ENCODE assay signal across 16 cellular contexts in genomic region chr17:50596191-50597037, GRCh38. TPM values are rescaled to one million over a fixed set of nuclear protein-coding genes. Genes with fewer than 3 reads are reported as not detected.
DNase-seq lines count a peak whose midpoint lies in the region; ATAC-seq, FAIRE-seq and TF ChIP-seq lines count a peak whose summit lies in the region.
"Had no signal": no experiment of that assay in that cellular context is flagged by ENCODE, and none has a peak within 500 bp of the region (broad histone marks: within the 10 kb centered on the region; RNA-seq: fewer than 3 reads in every experiment).

No MANE protein-coding gene starts in this region.

- no peak overlapping the region for H2AFZ ChIP-seq in mesenchymal stem cell (ENCODE audit: low read depth, low read length)

- no peak overlapping the region for H3K18ac ChIP-seq in mesenchymal stem cell (ENCODE audit: low read depth in 1 of 2, low read length in 2 of 2)

- H2BK15ac ChIP-seq in mesenchymal stem cell (ENCODE audit: low read depth, poor library complexity, severe bottlenecking), result no peak overlapping the region

- no peaks in the 10 kb centered on the region for H3K36me3 Mint-ChIP-seq in endodermal cell (ENCODE audit: low read depth)

- no peaks in the 10 kb centered on the region for H3K79me1 ChIP-seq in mesenchymal stem cell (replicated peaks; ENCODE audit: low read length, poor library complexity, severe bottlenecking)

- H3K36me3 ChIP-seq in endodermal cell (ENCODE audit: control insufficient read depth, insufficient read depth, low read length) (no peaks in the 10 kb centered on the region), mesenchymal stem cell (ENCODE audit: control insufficient read depth in 1 of 2, insufficient read depth in 2 of 2, low read depth in 1 of 2, low read length in 2 of 2) (no peaks in the 10 kb centered on the region)

- DNase-seq in D341Med (ENCODE audit: low spot score), result peak; percentile 71
- DNase-seq in HTR-8/SVneo (ENCODE audit: insufficient read length, low spot score), result no peak
- DNase-seq in endodermal cell, result peak; percentile 96
- DNase-seq in mesenchymal stem cell, result peak; percentile 39
- DNase-seq in DMS53 (lab: John Stamatoyannopoulos, UW), result no peak
- DNase-seq in GM12891 (ENCODE audit: insufficient read length, low spot score), result no peak
- no peak for DNase-seq in nucleus accumbens (lab: John Stamatoyannopoulos, UW)
- DNase-seq: activated CD4-positive, alpha-beta T cell treated with anti-CD3 and anti-CD28 coated beads, Interleukin-2, amount 10 ng/mL, durations not matched to agents 7 days and 5 days; activated naive CD4-positive, alpha-beta T cell treated with anti-CD3 and anti-CD28 coated beads, Interleukin-2, amount 50 U/mL, for 16 hours; COR-L47; dorsolateral prefrontal cortex; MV-4-11; NCI-H82; stimulated activated CD4-positive, alpha-beta T cell treated with anti-CD3 and anti-CD28 coated beads, Interleukin-15, amount 100 ng/mL, for 24 hours had no signal

- H3K9ac ChIP-seq in endodermal cell (ENCODE audit: extremely low read depth, low read length, poor library complexity, severe bottlenecking), result no peak overlapping the region
- H3K9ac ChIP-seq in mesenchymal stem cell (ENCODE audit: low read length), result no peak overlapping the region

- H3K27me3 ChIP-seq in endodermal cell (ENCODE audit: control insufficient read depth, insufficient read depth, low read length, poor library complexity, severe bottlenecking), result no peaks in the 10 kb centered on the region
- peaks cover 0 to 28% of the 10 kb centered on the region in 2 experiments for H3K27me3 ChIP-seq in mesenchymal stem cell (ENCODE audit: control insufficient read depth in 1 of 2, insufficient read depth in 1 of 2, low read length in 2 of 2)
- H3K27me3 ChIP-seq: dorsolateral prefrontal cortex had no signal

- no peak overlapping the region for H3K27ac ChIP-seq in endodermal cell (ENCODE audit: low read depth, low read length)
- no peak overlapping the region for H3K27ac ChIP-seq in mesenchymal stem cell (ENCODE audit: low read length, poor library complexity, severe bottlenecking)
- H3K27ac ChIP-seq: dorsolateral prefrontal cortex had no signal

- TF ChIP-seq POLR2A in GM12891 (IDR thresholded peaks at IDR 0.05; ENCODE audit: low read depth, low read length), result no peak

- peaks cover 4% of the 10 kb centered on the region for H3K27me3 Mint-ChIP-seq in endodermal cell (ENCODE audit: insufficient read depth)
- H3K27me3 Mint-ChIP-seq: activated CD4-positive, alpha-beta T cell treated with anti-CD3 and anti-CD28 coated beads, Interleukin-2, amount 10 ng/mL, durations not matched to agents 7 days and 5 days had no signal

- H3K4me3 ChIP-seq in endodermal cell (ENCODE audit: low read length), result no peak overlapping the region
- H3K4me3 ChIP-seq in mesenchymal stem cell (ENCODE audit: insufficient read depth in 1 of 2, low read depth in 1 of 2, low read length in 2 of 2), result no peak overlapping the region
- H3K4me3 ChIP-seq: dorsolateral prefrontal cortex, GM12878 had no signal

- H3K9me3 Mint-ChIP-seq in endodermal cell, result no peaks in the 10 kb centered on the region
- H3K9me3 Mint-ChIP-seq: activated CD4-positive, alpha-beta T cell treated with anti-CD3 and anti-CD28 coated beads, Interleukin-2, amount 10 ng/mL, durations not matched to agents 7 days and 5 days had no signal

- H3K4me1 ChIP-seq in endodermal cell (ENCODE audit: control insufficient read depth, insufficient read depth, low read length), result peaks cover 8% of the 10 kb centered on the region
- H3K4me1 ChIP-seq in mesenchymal stem cell (ENCODE audit: control insufficient read depth, insufficient read depth, low read depth, low read length), result peaks cover 3% of the 10 kb centered on the region

- no peak overlapping the region for H3K4me2 ChIP-seq in mesenchymal stem cell (ENCODE audit: low read length, poor library complexity, severe bottlenecking)

- no peak overlapping the region for H3K4ac ChIP-seq in mesenchymal stem cell (ENCODE audit: low read depth in 1 of 2, low read length in 2 of 2)

- no peak overlapping the region for H2BK12ac ChIP-seq in mesenchymal stem cell (ENCODE audit: low read length in 2 of 2)

- H3K9me3 ChIP-seq in endodermal cell (ENCODE audit: control insufficient read depth, low read length) (no peaks in the 10 kb centered on the region), mesenchymal stem cell (ENCODE audit: control insufficient read depth, low read length) (no peaks in the 10 kb centered on the region)

- peak overlapping the region; percentile 37 for H4K91ac ChIP-seq in mesenchymal stem cell (ENCODE audit: low read length)

- peaks cover 8% of the 10 kb centered on the region for H3K4me1 Mint-ChIP-seq in endodermal cell
- H3K4me1 Mint-ChIP-seq: activated CD4-positive, alpha-beta T cell treated with anti-CD3 and anti-CD28 coated beads, Interleukin-2, amount 10 ng/mL, durations not matched to agents 7 days and 5 days had no signal

- no peak for ATAC-seq in GM19023 (IDR thresholded peaks at IDR 0.05; ENCODE audit: unreplicated experiment)
- ATAC-seq: GM12878 had no signal

- H4K8ac ChIP-seq in mesenchymal stem cell (ENCODE audit: low read length), result peak overlapping the region; percentile 62

- H2BK5ac ChIP-seq in mesenchymal stem cell (ENCODE audit: low read depth, low read length, poor library complexity, severe bottlenecking), result no peak overlapping the region

- 80 to 92% methylated on average over 13 to 34 of the region's 34 CpGs for WGBS in endodermal cell (ENCODE audit: insufficient coverage in 1 of 2, insufficient read length in 1 of 2), 2 experiments
- 57% methylated on average over 34 of the region's 34 CpGs for whole genome bisulfite sequencing in mesenchymal stem cell

- H3K27ac Mint-ChIP-seq in endodermal cell, result no peak overlapping the region
- H3K27ac Mint-ChIP-seq: activated CD4-positive, alpha-beta T cell treated with anti-CD3 and anti-CD28 coated beads, Interleukin-2, amount 10 ng/mL, durations not matched to agents 7 days and 5 days had no signal

- no peak overlapping the region for H3K23ac ChIP-seq in mesenchymal stem cell (ENCODE audit: low read length in 2 of 2)

- no peak overlapping the region for H2BK120ac ChIP-seq in mesenchymal stem cell (ENCODE audit: low read depth, low read length)

- peak; percentile 52 for FAIRE-seq in HTR-8/SVneo (lab: Jason Lieb, UNC)
- no peak for FAIRE-seq in GM12891 (lab: Jason Lieb, UNC)
- FAIRE-seq: GM12878 had no signal

- no peak overlapping the region for H3K14ac ChIP-seq in mesenchymal stem cell (ENCODE audit: low read length in 2 of 2)

- no peak overlapping the region for H3K4me3 Mint-ChIP-seq in endodermal cell
- H3K4me3 Mint-ChIP-seq: activated CD4-positive, alpha-beta T cell treated with anti-CD3 and anti-CD28 coated beads, Interleukin-2, amount 10 ng/mL, durations not matched to agents 7 days and 5 days had no signal

- H2AK5ac ChIP-seq in mesenchymal stem cell (ENCODE audit: low read length, severe bottlenecking), result no peak overlapping the region

- peak; percentile 80 for TF ChIP-seq CTCF in endodermal cell (conservative IDR thresholded peaks at IDR 0.05)

TF ChIP-seq in GM12891, 5 proteins besides CTCF, POLR2A, EP300 and RAD21:
- TF ChIP-seq POU2F2 (IDR thresholded peaks at IDR 0.05; ENCODE audit: low read depth, low read length), result no peak
- TF ChIP-seq TAF1 (IDR thresholded peaks at IDR 0.05; ENCODE audit: low read depth, low read length), result no peak
- TF ChIP-seq POLR2AphosphoS5 (IDR thresholded peaks at IDR 0.05; ENCODE audit: low read depth, low read length), result no peak
- no peak for TF ChIP-seq SPI1 (IDR thresholded peaks at IDR 0.05; ENCODE audit: low read depth, low read length)
- no peak for TF ChIP-seq PAX5 (IDR thresholded peaks at IDR 0.05; ENCODE audit: insufficient read depth, low read length, severe bottlenecking)

RNA-seq across cellular contexts. Expression of gene CACNA1G, which starts 35.9 kb away (rescaled TPM):
- 1 to 10 TPM in 1 of 2 donors, under 1 TPM in 1; 0.84 to 1.1 TPM for total RNA-seq in endodermal cell
- polyA plus RNA-seq in endodermal cell (2013, experiment 1 of 2), result 7.5 TPM
- polyA plus RNA-seq in endodermal cell (2013, experiment 2 of 2), result 6.6 TPM
- polyA plus RNA-seq in mesenchymal stem cell (2013, experiment 1 of 2), result 0.01 TPM
- polyA plus RNA-seq in mesenchymal stem cell (2013, experiment 2 of 2), result 0.01 TPM
- not detected for polyA plus RNA-seq in GM12891 (2012; ENCODE audit: low read depth, missing spikeins)
- total RNA-seq: activated CD4-positive, alpha-beta T cell treated with anti-CD3 and anti-CD28 coated beads, Interleukin-2, amount 10 ng/mL, durations not matched to agents 7 days and 5 days had no signal

RNA-seq across cellular contexts. Expression of gene ABCC3, which starts 38.3 kb away (rescaled TPM):
- under 1 TPM; 0.22 to 0.91 TPM for total RNA-seq in endodermal cell
- not detected for polyA plus RNA-seq in endodermal cell (2013, experiment 1 of 2)
- not detected for polyA plus RNA-seq in endodermal cell (2013, experiment 2 of 2)
- 2.5 TPM for polyA plus RNA-seq in mesenchymal stem cell (2013, experiment 1 of 2)
- polyA plus RNA-seq in mesenchymal stem cell (2013, experiment 2 of 2), result 2.5 TPM
- polyA plus RNA-seq in GM12891 (2012; ENCODE audit: low read depth, missing spikeins), result not detected
- total RNA-seq: activated CD4-positive, alpha-beta T cell treated with anti-CD3 and anti-CD28 coated beads, Interleukin-2, amount 10 ng/mL, durations not matched to agents 7 days and 5 days had no signal

RNA-seq across cellular contexts. Expression of gene SPATA20, which starts 49.4 kb away (rescaled TPM):
- total RNA-seq in endodermal cell, result 10 to 100 TPM; 40.4 to 40.5 TPM
- 22.2 TPM for polyA plus RNA-seq in endodermal cell (2013, experiment 1 of 2)
- polyA plus RNA-seq in endodermal cell (2013, experiment 2 of 2), result 21.2 TPM
- 36.6 TPM for polyA plus RNA-seq in mesenchymal stem cell (2013, experiment 1 of 2)
- 37.2 TPM for polyA plus RNA-seq in mesenchymal stem cell (2013, experiment 2 of 2)
- polyA plus RNA-seq in GM12891 (2012; ENCODE audit: low read depth, missing spikeins), result 26.5 TPM

Comparison
In these comparisons a context has a peak if more than half of its experiments do, and no peak if none do; other contexts are left out.
1. DNase-seq: peak in D341Med (single experiment), endodermal cell (single experiment) and mesenchymal stem cell (single experiment); none in HTR-8/SVneo (single experiment), DMS53 (single experiment), GM12891 (single experiment) and nucleus accumbens (0 of 56).